1 cellular context compared by ENCODE assay signal in genomic region chr7:44633254-44634186, GRCh38.
TF ChIP-seq lines count a peak whose summit lies in the region.

No MANE protein-coding gene starts in this region.

TF ChIP-seq in GM23338, 12 proteins besides CTCF, POLR2A, EP300 and RAD21 (continued from another document):
- TF ChIP-seq ZNF462 (CRISPR knock-in tag; IDR thresholded peaks at IDR 0.05) (no peak), NANOG (IDR thresholded peaks at IDR 0.05; ENCODE audit: borderline replicate concordance) (no peak)
TF ChIP-seq in GM23338: peak in this region for 0.
